In genomic region chrX:119758682-119759332, GRCh38 we compare ENCODE assay signal across 9 cellular contexts. TPM values are rescaled to one million over a fixed set of nuclear protein-coding genes. Genes with fewer than 3 reads are reported as not detected.
DNase-seq lines count a peak whose midpoint lies in the region; ATAC-seq and TF ChIP-seq lines count a peak whose summit lies in the region.
"Had no signal": no experiment of that assay in that cellular context is flagged by ENCODE, and none has a peak within 500 bp of the region (broad histone marks: within the 10 kb centered on the region; RNA-seq: fewer than 3 reads in every experiment).

No MANE protein-coding gene starts in this region.

- TF ChIP-seq CTCF in A673 (conservative IDR thresholded peaks at IDR 0.05; ENCODE audit: low read depth, low read length) (no peak), HL-60 (IDR thresholded peaks at IDR 0.05; ENCODE audit: insufficient read depth, low read length) (no peak), fibroblast of mammary gland (conservative IDR thresholded peaks at IDR 0.05; ENCODE audit: control insufficient read depth, insufficient read depth, low read depth, low read length) (no peak), ovary (IDR thresholded peaks at IDR 0.05) (no peak)

- H3K4me3 Mint-ChIP-seq in activated CD8-positive, alpha-beta memory T cell treated with anti-CD3 and anti-CD28 coated beads, Interleukin-2, amount 10 ng/mL, durations not matched to agents 7 days and 5 days: peak overlapping the region; percentile 59

- H3K27ac Mint-ChIP-seq in activated CD8-positive, alpha-beta memory T cell treated with anti-CD3 and anti-CD28 coated beads, Interleukin-2, amount 10 ng/mL, durations not matched to agents 7 days and 5 days: no peak overlapping the region

- peak; percentile 41 for ATAC-seq in activated CD8-positive, alpha-beta memory T cell treated with anti-CD3 and anti-CD28 coated beads, Interleukin-2, amount 10 ng/mL, durations not matched to agents 7 days and 5 days
- ATAC-seq in GM18519 (IDR thresholded peaks at IDR 0.05; ENCODE audit: low FRiP score, unreplicated experiment): no peak
- ATAC-seq in GM18909 (IDR thresholded peaks at IDR 0.05; ENCODE audit: poor library complexity, unreplicated experiment): no peak
- ATAC-seq in HG02798 (IDR thresholded peaks at IDR 0.05; ENCODE audit: poor library complexity, unreplicated experiment): no peak

- no peaks in the 10 kb centered on the region for H3K4me1 ChIP-seq in A673 (ENCODE audit: insufficient read depth, low read length, poor library complexity, severe bottlenecking)
- no peaks in the 10 kb centered on the region for H3K4me1 ChIP-seq in ovary (ENCODE audit: insufficient read depth)

- H3K36me3 ChIP-seq in A673 (ENCODE audit: insufficient read depth, low read length, poor library complexity, severe bottlenecking) (no peaks in the 10 kb centered on the region), ovary (no peaks in the 10 kb centered on the region)

- no peak for TF ChIP-seq POLR2A in ovary (IDR thresholded peaks at IDR 0.05)

- peaks cover 1% of the 10 kb centered on the region for H3K36me3 Mint-ChIP-seq in activated CD8-positive, alpha-beta memory T cell treated with anti-CD3 and anti-CD28 coated beads, Interleukin-2, amount 10 ng/mL, durations not matched to agents 7 days and 5 days

- H3K27ac ChIP-seq in A673 (ENCODE audit: low read depth, low read length, poor library complexity, severe bottlenecking): no peak overlapping the region
- H3K27ac ChIP-seq in HL-60 (replicated peaks): peak overlapping the region; percentile 87
- peak overlapping the region in 1 of 2 donors; percentile 42 for H3K27ac ChIP-seq in ovary
- H3K27ac ChIP-seq: epithelial cell of prostate had no signal

- TF ChIP-seq EP300 in ovary (IDR thresholded peaks at IDR 0.05): no peak

- H3K4me3 ChIP-seq in A673 (ENCODE audit: low read depth, low read length, poor library complexity, severe bottlenecking) (peak overlapping the region; percentile 55), HL-60 (replicated peaks; ENCODE audit: insufficient read depth, low read length) (peak overlapping the region; percentile 74), fibroblast of mammary gland (ENCODE audit: control insufficient read depth, low read depth, low read length) (peak overlapping the region; percentile 35), ovary (peak overlapping the region; percentile 32)

- BruUV-seq in A673 (replicated peaks; lab: Mats Ljungman, UMichigan): no TSS peak

- CTCF ChIA-PET in A673 (lab: Charles Lee): interaction anchor here (0.5 to 1.1 kb wide), 4 partner anchors 32 to 360 kb away, joined by 5 to 11 read pairs (median 7); partner anchors contain the start of genes RPL39 and SLC25A43
- CTCF ChIA-PET in activated CD8-positive, alpha-beta memory T cell treated with anti-CD3 and anti-CD28 coated beads, Interleukin-2, amount 10 ng/mL, durations not matched to agents 7 days and 5 days (lab: Charles Lee): interaction anchor here (0.7 to 8.1 kb wide), 11 partner anchors 17 to 276 kb away, joined by 3 to 37 read pairs (median 5); partner anchors contain the start of gene RPL39

- intact Hi-C loops in A673 (cut with micrococcal nuclease; ENCODE audit: unreplicated experiment): no loop called here
- intact Hi-C loops in ovary (cut with DNase I): no loop called here

- H3K27me3 ChIP-seq in A673 (replicated peaks; ENCODE audit: insufficient read depth, low read depth, low read length, poor library complexity) (no peaks in the 10 kb centered on the region), HL-60 (ENCODE audit: insufficient read depth, poor library complexity, severe bottlenecking) (no peaks in the 10 kb centered on the region), ovary (no peaks in the 10 kb centered on the region)

- POLR2A ChIA-PET in A673 (lab: Charles Lee; ENCODE audit: low non-redundant PET): no interaction called here

- peaks cover 63% of the 10 kb centered on the region for H3K4me1 Mint-ChIP-seq in activated CD8-positive, alpha-beta memory T cell treated with anti-CD3 and anti-CD28 coated beads, Interleukin-2, amount 10 ng/mL, durations not matched to agents 7 days and 5 days

- 25 to 39% (median 30%) methylated on average over 34 to 71 of the region's 71 CpGs for WGBS in ovary, 3 donors

- H3K9me3 Mint-ChIP-seq in activated CD8-positive, alpha-beta memory T cell treated with anti-CD3 and anti-CD28 coated beads, Interleukin-2, amount 10 ng/mL, durations not matched to agents 7 days and 5 days (ENCODE audit: low read depth): no peaks in the 10 kb centered on the region

- H3K27me3 Mint-ChIP-seq in activated CD8-positive, alpha-beta memory T cell treated with anti-CD3 and anti-CD28 coated beads, Interleukin-2, amount 10 ng/mL, durations not matched to agents 7 days and 5 days: no peaks in the 10 kb centered on the region

- no peaks in the 10 kb centered on the region for H3K9me3 ChIP-seq in A673 (ENCODE audit: low read depth, low read length, poor library complexity, severe bottlenecking)
- H3K9me3 ChIP-seq in ovary: no peaks in the 10 kb centered on the region

- DNase-seq in A673 (ENCODE audit: low spot score): peak; percentile 40
- DNase-seq in HL-60 (ENCODE audit: low read depth in 1 of 2, low spot score in 1 of 2): no peak
- DNase-seq in activated CD8-positive, alpha-beta memory T cell treated with anti-CD3 and anti-CD28 coated beads, Interleukin-2, amount 10 ng/mL, durations not matched to agents 7 days and 5 days: peak; percentile 58
- no peak for DNase-seq in fibroblast of mammary gland (ENCODE audit: low read depth)
- peak; percentile 14 to 51 (median 24) for DNase-seq in ovary

RNA-seq across cellular contexts. Expression of gene SOWAHD, which starts 0.4 kb away (rescaled TPM):
- total RNA-seq in A673 (2021): 0.20 TPM in 1 of 2 replicates, not detected in the other
- total RNA-seq in activated CD8-positive, alpha-beta memory T cell treated with anti-CD3 and anti-CD28 coated beads, Interleukin-2, amount 10 ng/mL, durations not matched to agents 7 days and 5 days: 1 to 10 TPM; 2.1 to 4.7 TPM
- total RNA-seq in ovary: 1 to 10 TPM in 1 of 7 donors, under 1 TPM in 4, not detected in 2; 0.25 to 2.3 (median 0.58) TPM
- polyA plus RNA-seq in ovary: under 1 TPM; 0.12 to 0.27 TPM

RNA-seq across cellular contexts. Expression of gene RPL39, which starts 32.6 kb away (rescaled TPM):
- total RNA-seq in A673 (2021) (1,626 and 1,742 TPM in 2 replicates), ovary (1,000 to 10,000 TPM; 2,907 to 8,735 (median 3,301) TPM)
- total RNA-seq in activated CD8-positive, alpha-beta memory T cell treated with anti-CD3 and anti-CD28 coated beads, Interleukin-2, amount 10 ng/mL, durations not matched to agents 7 days and 5 days: 1,000 to 10,000 TPM; 1,797 to 1,809 TPM
- polyA plus RNA-seq in ovary: over 10,000 TPM in 1 of 2 donors, 1,000 to 10,000 TPM in 1; 5,166 to 12,575 TPM

Comparison
In these comparisons a context has a peak if more than half of its experiments do, and no peak if none do; other contexts are left out.
1. DNase-seq: peak in A673 (single experiment), activated CD8-positive, alpha-beta memory T cell treated with anti-CD3 and anti-CD28 coated beads, Interleukin-2, amount 10 ng/mL, durations not matched to agents 7 days and 5 days (single experiment) and ovary (5 of 5); none in HL-60 (0 of 2) and fibroblast of mammary gland (single experiment).
2. Peak in every context shown above with its lines, with median percentiles within 50 percentile points of each other: H3K4me3 ChIP-seq.